ENCODE assay signal across 21 cellular contexts in genomic region chr11:21912280-21912679, GRCh38.
"Had no signal": no experiment of that assay in that cellular context is flagged by ENCODE, and none has a peak within 500 bp of the region (broad histone marks: within the 10 kb centered on the region; RNA-seq: fewer than 3 reads in every experiment).

No MANE protein-coding gene starts in this region.

- H3K36me3 ChIP-seq: esophagus muscularis mucosa, gastroesophageal sphincter, prostate gland, sigmoid colon, stomach, thoracic aorta, transverse colon had no signal

- H3K4me3 ChIP-seq: esophagus muscularis mucosa, gastroesophageal sphincter, prostate gland, sigmoid colon, skin epidermis, stomach, thoracic aorta, transverse colon had no signal

- H3K27ac ChIP-seq: epithelial cell of prostate, esophagus muscularis mucosa, gastroesophageal sphincter, parathyroid adenoma, prostate gland, sigmoid colon, stomach, thoracic aorta, transverse colon had no signal

- H3K9me3 ChIP-seq: esophagus muscularis mucosa, prostate gland, sigmoid colon, transverse colon had no signal

- FAIRE-seq: colon, kidney had no signal

- H3K4me1 ChIP-seq: esophagus muscularis mucosa, gastroesophageal sphincter, parathyroid adenoma, prostate gland, sigmoid colon, stomach, transverse colon had no signal

- DNase-seq: effector memory CD8-positive, alpha-beta T cell; glutamatergic neuron; kidney; left cardiac atrium; mammary epithelial cell; naive thymus-derived CD4-positive, alpha-beta T cell; nephron progenitor cell; sigmoid colon; stimulated activated CD4-positive, alpha-beta T cell treated with anti-CD3 and anti-CD28 coated beads, Interleukin-2, amount 100 ng/mL, for 24 hours; stimulated activated naive CD4-positive, alpha-beta T cell; stomach; substantia nigra; transverse colon had no signal

- ATAC-seq: effector memory CD8-positive, alpha-beta T cell; gastroesophageal sphincter; naive thymus-derived CD4-positive, alpha-beta T cell had no signal

- H3K27me3 ChIP-seq: esophagus muscularis mucosa, gastroesophageal sphincter, sigmoid colon, stomach, transverse colon had no signal
